In the genomic region with DNA sequence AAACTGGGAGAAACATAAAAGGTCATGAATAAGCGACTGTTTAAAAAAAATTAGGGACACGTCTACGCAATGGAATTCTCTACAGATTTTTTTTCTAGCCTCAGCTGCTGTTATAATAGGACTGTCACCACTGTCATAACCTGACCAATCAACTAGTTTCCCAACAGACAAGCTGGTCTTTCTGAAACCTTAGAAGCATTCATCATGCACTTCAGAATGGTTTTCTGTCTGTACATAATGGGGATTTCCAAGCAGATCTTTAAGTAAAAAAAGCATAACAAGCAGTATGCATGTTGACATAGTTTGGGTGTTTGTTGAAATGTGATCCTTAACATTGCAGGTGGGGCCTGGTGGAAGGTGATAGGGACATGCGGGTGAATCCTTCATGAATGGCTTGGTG, we compare ENCODE assay signal across 22 cellular contexts. TPM values are rescaled to one million over a fixed set of nuclear protein-coding genes. Genes with fewer than 3 reads are reported as not detected.
A peak's percentile ranks its signal among the peaks of the same experiment; 100 is the strongest.
DNase-seq lines count a peak whose midpoint lies in the region; ATAC-seq, FAIRE-seq and TF ChIP-seq lines count a peak whose summit lies in the region.
"Had no signal": no experiment of that assay in that cellular context is flagged by ENCODE, and none has a peak within 500 bp of the region (broad histone marks: within the 10 kb centered on the region; RNA-seq: fewer than 3 reads in every experiment).

No MANE protein-coding gene starts in this region.

- no peak overlapping the region for H3K4me3 ChIP-seq in epithelial cell of esophagus (ENCODE audit: low read length)
- no peak overlapping the region for H3K4me3 ChIP-seq in left ventricle myocardium inferior
- H3K4me3 ChIP-seq: SK-N-MC had no signal

- H3K4me3 Mint-ChIP-seq in osteocyte (ENCODE audit: unreplicated experiment): no peak overlapping the region
- H3K4me3 Mint-ChIP-seq: central memory CD8-positive, alpha-beta T cell; naive thymus-derived CD4-positive, alpha-beta T cell had no signal

- no peaks in the 10 kb centered on the region for H3K4me1 Mint-ChIP-seq in osteocyte (ENCODE audit: unreplicated experiment)
- H3K4me1 Mint-ChIP-seq: central memory CD8-positive, alpha-beta T cell; naive thymus-derived CD4-positive, alpha-beta T cell had no signal

- no peaks in the 10 kb centered on the region for H3K9me3 ChIP-seq in left ventricle myocardium inferior (replicated peaks)

- DNase-seq in GM18507 (ENCODE audit: extremely low spot score, insufficient read length, low read depth) (no peak), NCI-H2029 treated with DMSO at 0.1 percent for 48 hours (lab: John Stamatoyannopoulos, UW) (peak; percentile 10), epithelial cell of esophagus (ENCODE audit: low read depth) (peak; percentile 40), osteocyte (ENCODE audit: extremely low spot score, unreplicated experiment) (no peak), Right ventricle myocardium inferior (ENCODE audit: missing footprints) (no peak), left ventricle myocardium inferior (no peak)
- DNase-seq: activated effector memory CD4-positive, alpha-beta T cell treated with Interleukin-2 at 50 U/mL for 16 hours; COR-L47; effector CD4-positive, alpha-beta T cell; islet precursor cell; mammary epithelial cell; naive thymus-derived CD4-positive, alpha-beta T cell; NCI-H1092 treated with DMSO at 0.1 percent for 48 hours; OCI-M1; small intestine; stimulated activated CD4-positive, alpha-beta T cell treated with anti-CD3 and anti-CD28 coated beads, Interleukin-4, amount 100 ng/mL, for 24 hours; T-helper 9 cell had no signal

- peaks cover 3% of the 10 kb centered on the region for H3K4me1 ChIP-seq in left ventricle myocardium inferior

- TF ChIP-seq CTCF in epithelial cell of esophagus (IDR thresholded peaks at IDR 0.05; ENCODE audit: insufficient read depth, low read depth, low read length, missing control alignments) (no peak), osteocyte (IDR thresholded peaks at IDR 0.05) (no peak), left ventricle myocardium inferior (IDR thresholded peaks at IDR 0.05; ENCODE audit: borderline replicate concordance) (no peak)

- FAIRE-seq in GM18507 (lab: Jason Lieb, UNC): peak; percentile 69
- FAIRE-seq: small intestine had no signal

- H3K27ac ChIP-seq in left ventricle myocardium inferior (replicated peaks): no peak overlapping the region
- H3K27ac ChIP-seq: SK-N-MC had no signal

- no peaks in the 10 kb centered on the region for H3K36me3 Mint-ChIP-seq in osteocyte (ENCODE audit: unreplicated experiment)
- H3K36me3 Mint-ChIP-seq: naive thymus-derived CD4-positive, alpha-beta T cell had no signal

- H3K9me3 Mint-ChIP-seq in osteocyte (ENCODE audit: unreplicated experiment): no peaks in the 10 kb centered on the region
- H3K9me3 Mint-ChIP-seq: central memory CD8-positive, alpha-beta T cell had no signal

- no peaks in the 10 kb centered on the region for H3K27me3 Mint-ChIP-seq in osteocyte (ENCODE audit: unreplicated experiment)
- H3K27me3 Mint-ChIP-seq: central memory CD8-positive, alpha-beta T cell had no signal

- peak; percentile 58 for ATAC-seq in HG02610 (IDR thresholded peaks at IDR 0.05; ENCODE audit: unreplicated experiment)
- no peak for ATAC-seq in HG02588 (IDR thresholded peaks at IDR 0.05; ENCODE audit: unreplicated experiment)
- no peak for ATAC-seq in Right ventricle myocardium inferior
- ATAC-seq: naive thymus-derived CD4-positive, alpha-beta T cell had no signal

- H3K36me3 ChIP-seq in left ventricle myocardium inferior: no peaks in the 10 kb centered on the region

- no peaks in the 10 kb centered on the region for H3K27me3 ChIP-seq in left ventricle myocardium inferior (ENCODE audit: low read depth)

- no peak overlapping the region for H3K27ac Mint-ChIP-seq in osteocyte (ENCODE audit: unreplicated experiment)
- H3K27ac Mint-ChIP-seq: naive thymus-derived CD4-positive, alpha-beta T cell had no signal

- intact Hi-C loops in Right ventricle myocardium inferior (cut with DNase I) (no loop called here), left ventricle myocardium inferior (cut with micrococcal nuclease) (no loop called here)

RNA-seq across cellular contexts. Expression of a gene that starts 58.3 kb away (rescaled TPM):
- total RNA-seq in osteocyte (2.3 and 2.6 TPM in 2 replicates), Right ventricle myocardium inferior (7.8 TPM), left ventricle myocardium inferior (6.3 TPM)
- total RNA-seq: G401; naive thymus-derived CD4-positive, alpha-beta T cell had no signal

Comparison
In these comparisons a context has a peak if more than half of its experiments do, and no peak if none do; other contexts are left out.
1. DNase-seq: peak in NCI-H2029 treated with DMSO at 0.1 percent for 48 hours (single experiment) and epithelial cell of esophagus (single experiment); none in GM18507 (single experiment), osteocyte (single experiment), Right ventricle myocardium inferior (single experiment) and left ventricle myocardium inferior (single experiment).